9 cellular contexts compared by ENCODE assay signal in genomic region chr1:3312894-3313578, GRCh38.
DNase-seq lines count a peak whose midpoint lies in the region; ATAC-seq and FAIRE-seq lines count a peak whose summit lies in the region.
"Had no signal": no experiment of that assay in that cellular context is flagged by ENCODE, and none has a peak within 500 bp of the region (broad histone marks: within the 10 kb centered on the region; RNA-seq: fewer than 3 reads in every experiment).

No MANE protein-coding gene starts in this region.

- H3K27me3 Mint-ChIP-seq in activated CD4-positive, alpha-beta memory T cell treated with anti-CD3 and anti-CD28 coated beads, Interleukin-2, amount 10 ng/mL, durations not matched to agents 7 days and 5 days, result peaks cover 2% of the 10 kb centered on the region
- H3K27me3 Mint-ChIP-seq in stimulated activated memory B cell treated with anti-CD40 and anti-IgM and Interleukin-4, amounts not matched to agents 10 μg/mL and 1 μg/mL and 100 μg/mL, for 72 hours, result peaks cover 41% of the 10 kb centered on the region

- no peak overlapping the region for H3K27ac Mint-ChIP-seq in activated CD4-positive, alpha-beta memory T cell treated with anti-CD3 and anti-CD28 coated beads, Interleukin-2, amount 10 ng/mL, durations not matched to agents 7 days and 5 days
- no peak overlapping the region for H3K27ac Mint-ChIP-seq in stimulated activated memory B cell treated with anti-CD40 and anti-IgM and Interleukin-4, amounts not matched to agents 10 μg/mL and 1 μg/mL and 100 μg/mL, for 72 hours
- H3K27ac Mint-ChIP-seq: T-cell had no signal

- POLR2A ChIA-PET in activated CD4-positive, alpha-beta memory T cell treated with anti-CD3 and anti-CD28 coated beads, Interleukin-2, amount 10 ng/mL, durations not matched to agents 7 days and 5 days (lab: Charles Lee), result no interaction called here

- FAIRE-seq in HTR-8/SVneo (lab: Jason Lieb, UNC), result peak; percentile 90

- CTCF ChIA-PET in activated CD4-positive, alpha-beta memory T cell treated with anti-CD3 and anti-CD28 coated beads, Interleukin-2, amount 10 ng/mL, durations not matched to agents 7 days and 5 days (lab: Charles Lee), result no interaction called here

- ATAC-seq in esophagus mucosa (peak; percentile 89), HG03097 (IDR thresholded peaks at IDR 0.05; ENCODE audit: low FRiP score, unreplicated experiment) (no peak)
- ATAC-seq in stimulated activated memory B cell treated with anti-CD40 and anti-IgM and Interleukin-4, amounts not matched to agents 10 μg/mL and 1 μg/mL and 100 μg/mL, for 72 hours, result peak; percentile 42

- peak; percentile 97 for DNase-seq in HTR-8/SVneo (ENCODE audit: insufficient read length, low spot score)
- peak; percentile 45 for DNase-seq in activated CD4-positive, alpha-beta memory T cell treated with anti-CD3 and anti-CD28 coated beads, Interleukin-2, amount 10 ng/mL, durations not matched to agents 7 days and 5 days
- DNase-seq in myocyte (ENCODE audit: low read depth), result peak; percentile 96
- no peak for DNase-seq in T-helper 9 cell
- no peak for DNase-seq in NCI-H2081 (lab: John Stamatoyannopoulos, UW)
- DNase-seq: T-cell had no signal

- peaks cover 2% of the 10 kb centered on the region for H3K36me3 Mint-ChIP-seq in activated CD4-positive, alpha-beta memory T cell treated with anti-CD3 and anti-CD28 coated beads, Interleukin-2, amount 10 ng/mL, durations not matched to agents 7 days and 5 days (ENCODE audit: low read depth)
- no peaks in the 10 kb centered on the region for H3K36me3 Mint-ChIP-seq in stimulated activated memory B cell treated with anti-CD40 and anti-IgM and Interleukin-4, amounts not matched to agents 10 μg/mL and 1 μg/mL and 100 μg/mL, for 72 hours
- H3K36me3 Mint-ChIP-seq: T-cell had no signal

- peaks cover 12% of the 10 kb centered on the region for H3K9me3 Mint-ChIP-seq in activated CD4-positive, alpha-beta memory T cell treated with anti-CD3 and anti-CD28 coated beads, Interleukin-2, amount 10 ng/mL, durations not matched to agents 7 days and 5 days
- peaks cover 8% of the 10 kb centered on the region for H3K9me3 Mint-ChIP-seq in stimulated activated memory B cell treated with anti-CD40 and anti-IgM and Interleukin-4, amounts not matched to agents 10 μg/mL and 1 μg/mL and 100 μg/mL, for 72 hours

- no peak overlapping the region for H3K4me3 Mint-ChIP-seq in activated CD4-positive, alpha-beta memory T cell treated with anti-CD3 and anti-CD28 coated beads, Interleukin-2, amount 10 ng/mL, durations not matched to agents 7 days and 5 days
- no peak overlapping the region for H3K4me3 Mint-ChIP-seq in stimulated activated memory B cell treated with anti-CD40 and anti-IgM and Interleukin-4, amounts not matched to agents 10 μg/mL and 1 μg/mL and 100 μg/mL, for 72 hours
- H3K4me3 Mint-ChIP-seq: T-cell had no signal

- H3K4me1 Mint-ChIP-seq in activated CD4-positive, alpha-beta memory T cell treated with anti-CD3 and anti-CD28 coated beads, Interleukin-2, amount 10 ng/mL, durations not matched to agents 7 days and 5 days, result peaks cover 7% of the 10 kb centered on the region
- peaks cover 7% of the 10 kb centered on the region for H3K4me1 Mint-ChIP-seq in stimulated activated memory B cell treated with anti-CD40 and anti-IgM and Interleukin-4, amounts not matched to agents 10 μg/mL and 1 μg/mL and 100 μg/mL, for 72 hours

Comparison
In these comparisons a context has a peak if more than half of its experiments do, and no peak if none do; other contexts are left out.
1. DNase-seq: peak in HTR-8/SVneo (single experiment), activated CD4-positive, alpha-beta memory T cell treated with anti-CD3 and anti-CD28 coated beads, Interleukin-2, amount 10 ng/mL, durations not matched to agents 7 days and 5 days (single experiment) and myocyte (single experiment); none in T-helper 9 cell (single experiment) and NCI-H2081 (0 of 2).